ENCODE assay signal across 18 cellular contexts in genomic region chr1:2355408-2356261, GRCh38. TPM values are rescaled to one million over a fixed set of nuclear protein-coding genes. Genes with fewer than 3 reads are reported as not detected.
DNase-seq lines count a peak whose midpoint lies in the region; ATAC-seq and TF ChIP-seq lines count a peak whose summit lies in the region.
"Had no signal": no experiment of that assay in that cellular context is flagged by ENCODE, and none has a peak within 500 bp of the region (broad histone marks: within the 10 kb centered on the region; RNA-seq: fewer than 3 reads in every experiment).

No MANE protein-coding gene starts in this region.

- no peaks in the 10 kb centered on the region for H3K27me3 ChIP-seq in gastroesophageal sphincter
- H3K27me3 ChIP-seq in spleen (replicated peaks in 1 of 7), result no peaks in the 10 kb centered on the region

- WGBS in gastroesophageal sphincter (ENCODE audit: low coverage in 1 of 2), 2 donors, result 90 to 100% methylated on average over 1 to 7 of the region's 26 CpGs
- 79 to 91% (median 87%) methylated on average over 19 to 26 of the region's 26 CpGs for WGBS in spleen, 5 donors

- TF ChIP-seq POLR2A in gastroesophageal sphincter (IDR thresholded peaks at IDR 0.05) (no peak), spleen (IDR thresholded peaks at IDR 0.05) (no peak)

- H3K4me3 ChIP-seq in gastroesophageal sphincter (no peak overlapping the region), mucosa of descending colon (no peak overlapping the region), spleen (no peak overlapping the region)
- H3K4me3 ChIP-seq: GM12878 had no signal

- H3K36me3 ChIP-seq in gastroesophageal sphincter (peaks cover 0 to 6% of the 10 kb centered on the region in 2 donors), mucosa of descending colon (ENCODE audit: low read depth) (no peaks in the 10 kb centered on the region), spleen (peaks cover 0 to 5% (median 0%) of the 10 kb centered on the region in 6 donors)

- H3K4me1 ChIP-seq in gastroesophageal sphincter (peaks cover 0 to 34% (median 16%) of the 10 kb centered on the region in 3 donors), mucosa of descending colon (ENCODE audit: low read depth) (no peaks in the 10 kb centered on the region), spleen (no peaks in the 10 kb centered on the region)

- H3K27ac ChIP-seq in gastroesophageal sphincter (peak overlapping the region in 3 of 4 donors; percentile 31 to 60 (median 48)), spleen (no peak overlapping the region)
- H3K27ac ChIP-seq: C4-2B had no signal

- no peak for TF ChIP-seq CTCF in gastroesophageal sphincter (IDR thresholded peaks at IDR 0.05)
- no peak for TF ChIP-seq CTCF in mucosa of descending colon (IDR thresholded peaks at IDR 0.05)
- no peak for TF ChIP-seq CTCF in spleen (IDR thresholded peaks at IDR 0.05 in 8 of 11, conservative IDR thresholded peaks at IDR 0.05 in 3 of 11)

- DNase-seq in Right ventricle myocardium superior (peak; percentile 30), cardiac septum (ENCODE audit: low spot score) (no peak), mucosa of descending colon (peak in 2 of 3 donors; percentile 22 to 42), spleen (peak; percentile 67), hepatic stellate cell (ENCODE audit: low spot score) (no peak), NOMO-1 treated with DMSO at 0.1 percent for 48 hours (lab: John Stamatoyannopoulos, UW; ENCODE audit: unreplicated experiment) (no peak), hippocampal formation (lab: John Stamatoyannopoulos, UW) (no peak)
- DNase-seq: COR-L47, IMR-90, NCI-H1417, NCI-H1930, NCI-H2171, NCI-H446 treated with DMSO at 0.1 percent for 48 hours, NCI-H774 had no signal

- ATAC-seq in Right ventricle myocardium superior (ENCODE audit: poor library complexity) (no peak), gastroesophageal sphincter (no peak), mucosa of descending colon (no peak)
- ATAC-seq: GM12878, HCT116 had no signal

- no peak for TF ChIP-seq EP300 in gastroesophageal sphincter (IDR thresholded peaks at IDR 0.05)

- H3K9me3 ChIP-seq in gastroesophageal sphincter (no peaks in the 10 kb centered on the region), mucosa of descending colon (no peaks in the 10 kb centered on the region), spleen (no peaks in the 10 kb centered on the region)

- intact Hi-C loops in Right ventricle myocardium superior (cut with DNase I), result no loop called here
- intact Hi-C loops in cardiac septum (cut with DNase I), result no loop called here
- intact Hi-C loops in mucosa of descending colon (cut with DNase I, micrococcal nuclease), result no loop called here
- intact Hi-C loops in spleen (cut with DNase I; ENCODE audit: low total_unique reads), result no loop called here

RNA-seq across cellular contexts. Expression of gene MORN1, which starts 35.7 kb away (rescaled TPM):
- total RNA-seq in Right ventricle myocardium superior (5.0 TPM), cardiac septum (3.6 TPM), gastroesophageal sphincter (10 to 100 TPM in 1 of 4 donors, 1 to 10 TPM in 3; 5.0 to 14.6 (median 9.2) TPM), mucosa of descending colon (10 to 100 TPM; 13.1 to 17.4 (median 13.4) TPM), spleen (10 to 100 TPM in 2 of 7 donors, 1 to 10 TPM in 5; 5.9 to 13.5 (median 8.4) TPM)
- 1 to 10 TPM; 1.9 to 5.8 (median 2.2) TPM for polyA plus RNA-seq in spleen

RNA-seq across cellular contexts. Expression of gene RER1, which starts 36.0 kb away (rescaled TPM):
- 81.8 TPM for total RNA-seq in Right ventricle myocardium superior
- 81.9 TPM for total RNA-seq in cardiac septum
- total RNA-seq in gastroesophageal sphincter, result 10 to 100 TPM; 54.4 to 78.6 (median 69.8) TPM
- 100 to 1,000 TPM; 151 to 217 (median 193) TPM for total RNA-seq in mucosa of descending colon
- total RNA-seq in spleen, result 100 to 1,000 TPM in 3 of 7 donors, 10 to 100 TPM in 4; 70.1 to 131 (median 91.8) TPM
- polyA plus RNA-seq in spleen, result 10 to 100 TPM; 51.1 to 77.0 (median 68.7) TPM

RNA-seq across cellular contexts. Expression of gene PEX10, which starts 56.7 kb away (rescaled TPM):
- total RNA-seq in Right ventricle myocardium superior (15.2 TPM), cardiac septum (18.1 TPM), gastroesophageal sphincter (10 to 100 TPM; 18.2 to 30.0 (median 21.6) TPM), mucosa of descending colon (10 to 100 TPM; 13.4 to 20.4 (median 18.4) TPM), spleen (10 to 100 TPM; 10.2 to 18.9 (median 16.3) TPM)
- 10 to 100 TPM; 12.5 to 19.1 (median 13.0) TPM for polyA plus RNA-seq in spleen

Comparison
In these comparisons a context has a peak if more than half of its experiments do, and no peak if none do; other contexts are left out.
1. DNase-seq: peak in Right ventricle myocardium superior (single experiment), mucosa of descending colon (2 of 3) and spleen (single experiment); none in cardiac septum (single experiment), hepatic stellate cell (single experiment), NOMO-1 treated with DMSO at 0.1 percent for 48 hours (single experiment) and hippocampal formation (0 of 2).
2. H3K27ac ChIP-seq: peak in gastroesophageal sphincter (3 of 4); none in spleen (0 of 8).